In genomic region chr10:58641095-58641531, GRCh38 we compare ENCODE assay signal across 1 cellular context.
TF ChIP-seq lines count a peak whose summit lies in the region.

No MANE protein-coding gene starts in this region.

TF ChIP-seq in H1, 55 proteins besides CTCF, POLR2A, EP300 and RAD21 (continued from another document):
- no peak for TF ChIP-seq CHD7 (IDR thresholded peaks at IDR 0.05; ENCODE audit: insufficient replicate concordance, low read length)
- TF ChIP-seq GABPA (IDR thresholded peaks at IDR 0.05; ENCODE audit: borderline replicate concordance, insufficient read depth, low read length), result no peak
